9 cellular contexts compared by ENCODE assay signal in genomic region chr1:101253976-101254660, GRCh38. TPM values are rescaled to one million over a fixed set of nuclear protein-coding genes. Genes with fewer than 3 reads are reported as not detected.
DNase-seq lines count a peak whose midpoint lies in the region; ATAC-seq and TF ChIP-seq lines count a peak whose summit lies in the region.
"Had no signal": no experiment of that assay in that cellular context is flagged by ENCODE, and none has a peak within 500 bp of the region (broad histone marks: within the 10 kb centered on the region; RNA-seq: fewer than 3 reads in every experiment).

No MANE protein-coding gene starts in this region.

- no peak overlapping the region for H3K4me2 ChIP-seq in IMR-90 (ENCODE audit: low read depth, low read length)

- in situ Hi-C loops in IMR-90 (cut with MboI; ENCODE audit: low sequenced_read_pairs) = no loop called here

- H3K9me3 Mint-ChIP-seq in activated T-cell treated with anti-CD3 and anti-CD28 coated beads, Interleukin-2, amount 50 U/mL, for 72 hours = no peaks in the 10 kb centered on the region
- no peaks in the 10 kb centered on the region for H3K9me3 Mint-ChIP-seq in nephron

- ATAC-seq in IMR-90 (ENCODE audit: low read depth) (no peak), HG03108 (IDR thresholded peaks at IDR 0.05; ENCODE audit: unreplicated experiment) (no peak)
- peak; percentile 68 to 81 for ATAC-seq in activated T-cell treated with anti-CD3 and anti-CD28 coated beads, Interleukin-2, amount 50 U/mL, for 72 hours (replicated peaks in 1 of 2)

- H3K4me1 ChIP-seq in IMR-90 (ENCODE audit: control insufficient read depth, insufficient read depth, low read length) = no peaks in the 10 kb centered on the region

- no peaks in the 10 kb centered on the region for H3K27me3 ChIP-seq in IMR-90 (ENCODE audit: control insufficient read depth, insufficient read depth, low read length)

- H3K36me3 Mint-ChIP-seq in activated T-cell treated with anti-CD3 and anti-CD28 coated beads, Interleukin-2, amount 50 U/mL, for 72 hours (ENCODE audit: insufficient read depth in 2 of 2) = no peaks in the 10 kb centered on the region
- no peaks in the 10 kb centered on the region for H3K36me3 Mint-ChIP-seq in nephron (ENCODE audit: low read depth)

- peak overlapping the region in 1 of 2 donors; percentile 60 for H3K4me3 Mint-ChIP-seq in activated T-cell treated with anti-CD3 and anti-CD28 coated beads, Interleukin-2, amount 50 U/mL, for 72 hours
- H3K4me3 Mint-ChIP-seq in nephron = peak overlapping the region in 1 of 3 experiments; percentile 3

- no peaks in the 10 kb centered on the region for H3K36me3 ChIP-seq in IMR-90 (ENCODE audit: control insufficient read depth, insufficient read depth, low read length)

- H3K27ac Mint-ChIP-seq in activated T-cell treated with anti-CD3 and anti-CD28 coated beads, Interleukin-2, amount 50 U/mL, for 72 hours = peak overlapping the region; percentile 55
- peak overlapping the region; percentile 20 to 43 (median 36) for H3K27ac Mint-ChIP-seq in nephron

- H3K14ac ChIP-seq in IMR-90 (replicated peaks; ENCODE audit: low read depth, low read length) = no peak overlapping the region

- no peak overlapping the region for H3K4ac ChIP-seq in IMR-90 (ENCODE audit: low read depth, low read length)

- H3K9me3 ChIP-seq in IMR-90 (ENCODE audit: control insufficient read depth, insufficient read depth, low read length) = no peaks in the 10 kb centered on the region

- TF ChIP-seq RAD21 in IMR-90 (IDR thresholded peaks at IDR 0.05; ENCODE audit: low read length) = no peak

- H3K4me3 ChIP-seq in IMR-90 (ENCODE audit: insufficient read depth, low read depth, low read length) = no peak overlapping the region

- intact Hi-C loops in IMR-90 (cut with micrococcal nuclease) = no loop called here

- H3K9ac ChIP-seq in IMR-90 (ENCODE audit: low read depth, low read length) = no peak overlapping the region

- H3K4me1 Mint-ChIP-seq in activated T-cell treated with anti-CD3 and anti-CD28 coated beads, Interleukin-2, amount 50 U/mL, for 72 hours (ENCODE audit: low read depth) = peaks cover 61% of the 10 kb centered on the region
- peaks cover 13% of the 10 kb centered on the region for H3K4me1 Mint-ChIP-seq in nephron

- DNase-seq in DMS53 (lab: John Stamatoyannopoulos, UW) = peak; percentile 26
- DNase-seq in DMS53 treated with DMSO at 0.1 percent for 48 hours (lab: John Stamatoyannopoulos, UW; ENCODE audit: unreplicated experiment) = no peak
- peak; percentile 63 for DNase-seq in IMR-90
- DNase-seq in activated T-cell treated with anti-CD3 and anti-CD28 coated beads, Interleukin-2, amount 50 U/mL, for 72 hours = no peak
- no peak for DNase-seq in NAMALWA (ENCODE audit: low spot score)
- DNase-seq in caudate nucleus (lab: John Stamatoyannopoulos, UW) = no peak
- DNase-seq: NCI-H2081 had no signal

- WGBS in IMR-90 (ENCODE audit: extremely low coverage in 2 of 2, insufficient read length in 1 of 2), 2 experiments = 100% methylated on average over 1 of the region's 9 CpGs; no CpG with 5 or more reads in 1 of the 2 experiments

- H3K27ac ChIP-seq in IMR-90 (ENCODE audit: insufficient read depth, low read length) = no peak overlapping the region
- no peak overlapping the region for H3K27ac ChIP-seq in caudate nucleus (ENCODE audit: low read depth, low read length)

- H4K8ac ChIP-seq in IMR-90 (ENCODE audit: low read depth in 2 of 2, low read length in 2 of 2) = no peak overlapping the region

- no peaks in the 10 kb centered on the region for H3K9me1 ChIP-seq in IMR-90 (ENCODE audit: insufficient read depth, low read length)

- no peaks in the 10 kb centered on the region for H4K20me1 ChIP-seq in IMR-90 (ENCODE audit: insufficient read depth, low read length)

- dilution Hi-C loops in IMR-90 (cut with HindIII; ENCODE audit: low sequenced_read_pairs, unreplicated experiment) = no loop called here

- H4K91ac ChIP-seq in IMR-90 (ENCODE audit: insufficient read depth, low read depth, low read length) = no peak overlapping the region

- H3K18ac ChIP-seq in IMR-90 (ENCODE audit: low read depth, low read length) = no peak overlapping the region

- TF ChIP-seq CTCF in IMR-90 (conservative IDR thresholded peaks at IDR 0.05; ENCODE audit: low read depth, low read length) (no peak), nephron (IDR thresholded peaks at IDR 0.05; ENCODE audit: unreplicated experiment in 3 of 3) (no peak)

- no peaks in the 10 kb centered on the region for H3K27me3 Mint-ChIP-seq in activated T-cell treated with anti-CD3 and anti-CD28 coated beads, Interleukin-2, amount 50 U/mL, for 72 hours (ENCODE audit: low read depth)
- no peaks in the 10 kb centered on the region for H3K27me3 Mint-ChIP-seq in nephron (ENCODE audit: low read depth)

- H3K23ac ChIP-seq in IMR-90 (ENCODE audit: low read depth, low read length) = no peak overlapping the region

- no peak overlapping the region for H2BK5ac ChIP-seq in IMR-90 (ENCODE audit: low read depth, low read length, poor library complexity, severe bottlenecking)

- no peak overlapping the region for H2BK15ac ChIP-seq in IMR-90 (ENCODE audit: low read depth, low read length)

- POLR2A ChIA-PET in IMR-90 (lab: Charles Lee; ENCODE audit: unreplicated experiment) = no interaction called here

- H2AK9ac ChIP-seq in IMR-90 (replicated peaks; ENCODE audit: low read depth, low read length, poor library complexity) = no peak overlapping the region

- H2BK120ac ChIP-seq in IMR-90 (ENCODE audit: low read depth, low read length) = no peak overlapping the region

- no peak overlapping the region; the same call in 1 of the 2 replicates for H2BK20ac ChIP-seq in IMR-90 (ENCODE audit: low read depth, low read length)

- no peak overlapping the region for H3K56ac ChIP-seq in IMR-90 (ENCODE audit: extremely low read depth, insufficient read depth, low read length)

- CTCF ChIA-PET in IMR-90 (lab: Yijun Ruan, JAX) = no interaction called here

- no peak overlapping the region for H2AK5ac ChIP-seq in IMR-90 (ENCODE audit: low read depth, low read length)

- BruUV-seq in IMR-90 (replicated peaks; lab: Mats Ljungman, UMichigan) = no TSS peak

- H4K5ac ChIP-seq in IMR-90 (ENCODE audit: low read depth, low read length) = no peak overlapping the region

- peak overlapping the region; percentile 12 for H2AFZ ChIP-seq in IMR-90 (replicated peaks; ENCODE audit: low read length, poor library complexity)

- TF ChIP-seq POLR2A in IMR-90 (IDR thresholded peaks at IDR 0.05; ENCODE audit: low read depth, low read length) = no peak

- no peaks in the 10 kb centered on the region for H3K79me1 ChIP-seq in IMR-90 (ENCODE audit: low read depth in 1 of 2, low read length in 2 of 2)

TF ChIP-seq in IMR-90, 13 proteins besides CTCF, POLR2A, EP300 and RAD21:
- no peak for TF ChIP-seq BHLHE40 (IDR thresholded peaks at IDR 0.05; ENCODE audit: low read depth, low read length)
- TF ChIP-seq CHD1 (IDR thresholded peaks at IDR 0.05; ENCODE audit: low read depth, low read length) = no peak
- TF ChIP-seq NFE2L2 (IDR thresholded peaks at IDR 0.05; ENCODE audit: low read depth, low read length) = no peak
- TF ChIP-seq MXI1 (IDR thresholded peaks at IDR 0.05; ENCODE audit: borderline replicate concordance, low read depth, low read length) = no peak
- TF ChIP-seq SMC3 (IDR thresholded peaks at IDR 0.05; ENCODE audit: low read depth, low read length) = no peak
- no peak for TF ChIP-seq RFX5 (IDR thresholded peaks at IDR 0.05; ENCODE audit: low read depth, low read length)
- no peak for TF ChIP-seq CEBPB (IDR thresholded peaks at IDR 0.05; ENCODE audit: low read depth, low read length)
- no peak for TF ChIP-seq RCOR1 (IDR thresholded peaks at IDR 0.05; ENCODE audit: insufficient replicate concordance, low read length)
- TF ChIP-seq MAFK (IDR thresholded peaks at IDR 0.05; ENCODE audit: low read depth, low read length) = no peak
- no peak for TF ChIP-seq ELK1 (IDR thresholded peaks at IDR 0.05; ENCODE audit: borderline replicate concordance, low read depth, low read length)
- TF ChIP-seq FOS (IDR thresholded peaks at IDR 0.05; ENCODE audit: low read depth, low read length) = no peak
- TF ChIP-seq, protein P1, sequence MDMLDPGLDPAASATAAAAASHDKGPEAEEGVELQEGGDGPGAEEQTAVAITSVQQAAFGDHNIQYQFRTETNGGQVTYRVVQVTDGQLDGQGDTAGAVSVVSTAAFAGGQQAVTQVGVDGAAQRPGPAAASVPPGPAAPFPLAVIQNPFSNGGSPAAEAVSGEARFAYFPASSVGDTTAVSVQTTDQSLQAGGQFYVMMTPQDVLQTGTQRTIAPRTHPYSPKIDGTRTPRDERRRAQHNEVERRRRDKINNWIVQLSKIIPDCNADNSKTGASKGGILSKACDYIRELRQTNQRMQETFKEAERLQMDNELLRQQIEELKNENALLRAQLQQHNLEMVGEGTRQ (IDR thresholded peaks at IDR 0.05; ENCODE audit: low read depth, low read length) = no peak
- no peak for TF ChIP-seq MAZ (IDR thresholded peaks at IDR 0.05; ENCODE audit: borderline replicate concordance, low read depth, low read length)
TF ChIP-seq in IMR-90: peak in this region for 0.

RNA-seq across cellular contexts. Expression of gene S1PR1, which starts 17.3 kb away (rescaled TPM):
- 12.5 and 12.9 TPM in 2 replicates for total RNA-seq in IMR-90 (2012; rRNA removed)
- 14.1 and 15.6 TPM in 2 replicates for polyA plus RNA-seq in IMR-90 (2012; rRNA removed)
- 6.3 and 10.1 TPM in 2 replicates for polyA plus RNA-seq in IMR-90 (2012; cell fraction: cytosol; rRNA removed)
- 6.1 TPM in 2 replicates for polyA plus RNA-seq in IMR-90 (2012; cell fraction: nucleus; rRNA removed; ENCODE audit: low replicate concordance)
- 100 to 1,000 TPM; 135 to 157 TPM for total RNA-seq in activated T-cell treated with anti-CD3 and anti-CD28 coated beads, Interleukin-2, amount 50 U/mL, for 72 hours

Comparison
In these comparisons a context has a peak if more than half of its experiments do, and no peak if none do; other contexts are left out.
1. DNase-seq: peak in DMS53 (single experiment) and IMR-90 (single experiment); none in DMS53 treated with DMSO at 0.1 percent for 48 hours (single experiment), activated T-cell treated with anti-CD3 and anti-CD28 coated beads, Interleukin-2, amount 50 U/mL, for 72 hours (0 of 2), NAMALWA (single experiment) and caudate nucleus (0 of 61).
2. ATAC-seq: peak in activated T-cell treated with anti-CD3 and anti-CD28 coated beads, Interleukin-2, amount 50 U/mL, for 72 hours (2 of 2); none in IMR-90 (single experiment) and HG03108 (single experiment).